ENCODE assay signal across 9 cellular contexts in genomic region chr16:82995927-82996441, GRCh38.
A peak's percentile ranks its signal among the peaks of the same experiment; 100 is the strongest.
DNase-seq lines count a peak whose midpoint lies in the region; TF ChIP-seq lines count a peak whose summit lies in the region.
"Had no signal": no experiment of that assay in that cellular context is flagged by ENCODE, and none has a peak within 500 bp of the region (broad histone marks: within the 10 kb centered on the region; RNA-seq: fewer than 3 reads in every experiment).

No MANE protein-coding gene starts in this region.

- H3K4me2 ChIP-seq in GM23248 (ENCODE audit: unreplicated experiment) (peak overlapping the region; percentile 62), fibroblast of lung (ENCODE audit: extremely low read depth, insufficient read depth, low read length) (peak overlapping the region; percentile 26), neural progenitor cell (no peak overlapping the region)

- H3K36me3 Mint-ChIP-seq in neural progenitor cell (no peaks in the 10 kb centered on the region), nephron progenitor cell (ENCODE audit: low read depth) (no peaks in the 10 kb centered on the region)

- no peak overlapping the region for H3K4me3 Mint-ChIP-seq in neural progenitor cell
- no peak overlapping the region for H3K4me3 Mint-ChIP-seq in nephron progenitor cell

- no peaks in the 10 kb centered on the region for H3K9me2 ChIP-seq in GM23248 (ENCODE audit: insufficient read depth)

- H4K20me1 ChIP-seq in GM23248 (ENCODE audit: insufficient read depth) (no peaks in the 10 kb centered on the region), fibroblast of lung (ENCODE audit: control insufficient read depth, extremely low read depth, insufficient read depth, low read length) (no peaks in the 10 kb centered on the region), neural progenitor cell (ENCODE audit: low read depth) (no peaks in the 10 kb centered on the region)

- TF ChIP-seq CTCF in fibroblast of lung (conservative IDR thresholded peaks at IDR 0.05 in 1 of 2, IDR thresholded peaks at IDR 0.05 in 1 of 2; ENCODE audit: low read depth in 1 of 2, low read length in 2 of 2) (no peak), neural progenitor cell (IDR thresholded peaks at IDR 0.05) (no peak), nephron progenitor cell (IDR thresholded peaks at IDR 0.05) (no peak)

- H3K4me3 ChIP-seq in GM23248: peak overlapping the region; percentile 59
- peak overlapping the region in 2 of 4 experiments; percentile 20 to 26 for H3K4me3 ChIP-seq in fibroblast of lung (replicated peaks in 1 of 4; ENCODE audit: control extremely low read depth in 1 of 4, insufficient read depth in 1 of 4, low read depth in 3 of 4, low read length in 4 of 4)
- H3K4me3 ChIP-seq in skeletal muscle cell (ENCODE audit: low read depth, low read length): no peak overlapping the region
- no peak overlapping the region for H3K4me3 ChIP-seq in neural progenitor cell

- H3F3A ChIP-seq in GM23248 (ENCODE audit: insufficient read depth) (no peaks in the 10 kb centered on the region), neural progenitor cell (ENCODE audit: low read depth) (no peaks in the 10 kb centered on the region)

- H3K36me3 ChIP-seq in GM23248 (ENCODE audit: low read depth): no peaks in the 10 kb centered on the region
- no peaks in the 10 kb centered on the region for H3K36me3 ChIP-seq in fibroblast of lung (ENCODE audit: control insufficient read depth, insufficient read depth, low read length)
- no peaks in the 10 kb centered on the region for H3K36me3 ChIP-seq in neural progenitor cell

- H3K4me1 Mint-ChIP-seq in neural progenitor cell: no peaks in the 10 kb centered on the region
- no peaks in the 10 kb centered on the region for H3K4me1 Mint-ChIP-seq in nephron progenitor cell

- H2AFZ ChIP-seq in GM23248 (peak overlapping the region; percentile 82), fibroblast of lung (ENCODE audit: low read length) (no peak overlapping the region), neural progenitor cell (replicated peaks) (no peak overlapping the region)

- H3K4me1 ChIP-seq in GM23248 (ENCODE audit: insufficient read depth): peaks cover 12% of the 10 kb centered on the region
- H3K4me1 ChIP-seq in fibroblast of lung (ENCODE audit: control insufficient read depth, extremely low read depth, insufficient read depth, low read length): no peaks in the 10 kb centered on the region
- no peaks in the 10 kb centered on the region for H3K4me1 ChIP-seq in neural progenitor cell

- no peaks in the 10 kb centered on the region for H3K9me3 ChIP-seq in GM23248 (ENCODE audit: low read depth)
- H3K9me3 ChIP-seq in fibroblast of lung (ENCODE audit: control insufficient read depth, insufficient read depth, low read depth, low read length): no peaks in the 10 kb centered on the region
- no peaks in the 10 kb centered on the region for H3K9me3 ChIP-seq in neural progenitor cell (ENCODE audit: low read depth)

- peak; percentile 89 for DNase-seq in GM23248
- peak; percentile 55 to 72 for DNase-seq in NOMO-1 (lab: John Stamatoyannopoulos, UW; ENCODE audit: unreplicated experiment in 2 of 2)
- peak; percentile 87 to 92 for DNase-seq in fibroblast of lung (ENCODE audit: low read depth in 2 of 2)
- peak; percentile 77 for DNase-seq in skeletal muscle cell (ENCODE audit: low read depth)
- no peak for DNase-seq in substantia nigra (lab: John Stamatoyannopoulos, UW)
- DNase-seq in SHP77 treated with DMSO at 0.1 percent for 48 hours (lab: John Stamatoyannopoulos, UW): no peak
- no peak for DNase-seq in neural progenitor cell (ENCODE audit: low spot score)
- DNase-seq in nephron progenitor cell: no peak
- DNase-seq: central memory CD4-positive, alpha-beta T cell had no signal

- H3K27ac ChIP-seq in GM23248: peak overlapping the region; percentile 47
- no peak overlapping the region for H3K27ac ChIP-seq in fibroblast of lung (ENCODE audit: insufficient read depth, low read length)
- no peak overlapping the region for H3K27ac ChIP-seq in substantia nigra (ENCODE audit: low read depth, low read length, poor library complexity, severe bottlenecking)
- H3K27ac ChIP-seq in neural progenitor cell: no peak overlapping the region

- H3K27me3 Mint-ChIP-seq in neural progenitor cell (ENCODE audit: insufficient read depth, low read depth) (peaks cover 3% of the 10 kb centered on the region), nephron progenitor cell (ENCODE audit: low read depth, poor library complexity) (peaks cover 3% of the 10 kb centered on the region)

- H3K9me3 Mint-ChIP-seq in neural progenitor cell: no peaks in the 10 kb centered on the region
- H3K9me3 Mint-ChIP-seq in nephron progenitor cell: peaks cover 3% of the 10 kb centered on the region

- H3K27me3 ChIP-seq in GM23248 (replicated peaks; ENCODE audit: insufficient read depth) (no peaks in the 10 kb centered on the region), fibroblast of lung (ENCODE audit: control insufficient read depth, insufficient read depth, low read length) (no peaks in the 10 kb centered on the region), neural progenitor cell (no peaks in the 10 kb centered on the region)

- no peak overlapping the region for H3K27ac Mint-ChIP-seq in neural progenitor cell
- H3K27ac Mint-ChIP-seq in nephron progenitor cell: no peak overlapping the region

- in situ Hi-C loops in GM23248 (cut with MboI): no loop called here

- H3K9ac ChIP-seq in GM23248 (peak overlapping the region; percentile 53), fibroblast of lung (ENCODE audit: insufficient read depth, low read length) (no peak overlapping the region), neural progenitor cell (no peak overlapping the region)

- H3K79me2 ChIP-seq in GM23248 (ENCODE audit: insufficient read depth) (no peaks in the 10 kb centered on the region; the same call in 1 of the 2 replicates), fibroblast of lung (ENCODE audit: control insufficient read depth, insufficient read depth, low read length) (no peaks in the 10 kb centered on the region), neural progenitor cell (ENCODE audit: low read depth) (no peaks in the 10 kb centered on the region)

- 17 to 18% methylated on average over 5 of the region's 5 CpGs for WGBS in GM23248 (ENCODE audit: low coverage in 1 of 2, low lambda C conversion rate in 2 of 2, missing lambda C conversion rate in 2 of 2), 2 experiments

Comparison
In these comparisons a context has a peak if more than half of its experiments do, and no peak if none do; other contexts are left out.
1. DNase-seq: peak in GM23248 (single experiment), NOMO-1 (2 of 2), fibroblast of lung (2 of 2) and skeletal muscle cell (single experiment); none in substantia nigra (0 of 49), SHP77 treated with DMSO at 0.1 percent for 48 hours (single experiment), neural progenitor cell (single experiment) and nephron progenitor cell (single experiment).